11 cellular contexts compared by ENCODE assay signal in genomic region chr6:168032383-168032760, GRCh38. TPM values are rescaled to one million over a fixed set of nuclear protein-coding genes. Genes with fewer than 3 reads are reported as not detected.
DNase-seq lines count a peak whose midpoint lies in the region; ATAC-seq and TF ChIP-seq lines count a peak whose summit lies in the region.
"Had no signal": no experiment of that assay in that cellular context is flagged by ENCODE, and none has a peak within 500 bp of the region (broad histone marks: within the 10 kb centered on the region; RNA-seq: fewer than 3 reads in every experiment).

No MANE protein-coding gene starts in this region.

- peak overlapping the region; percentile 29 for H3K4me2 ChIP-seq in osteoblast (ENCODE audit: insufficient read depth, low read length)

- peaks cover 7% of the 10 kb centered on the region for H3K9me3 Mint-ChIP-seq in glutamatergic neuron (ENCODE audit: unreplicated experiment)

- no peaks in the 10 kb centered on the region for H3K27me3 ChIP-seq in osteoblast (ENCODE audit: insufficient read depth, low read length)

- TF ChIP-seq CTCF in RWPE1 (conservative IDR thresholded peaks at IDR 0.05; ENCODE audit: low read depth) (no peak), fibroblast of mammary gland (conservative IDR thresholded peaks at IDR 0.05; ENCODE audit: control insufficient read depth, insufficient read depth, low read depth, low read length) (peak; percentile 62), osteoblast (IDR thresholded peaks at IDR 0.05; ENCODE audit: extremely low read depth, low read depth, low read length) (peak; percentile 59), glutamatergic neuron (IDR thresholded peaks at IDR 0.05; ENCODE audit: partially characterized antibody, unreplicated experiment) (no peak)

- no peak overlapping the region for H3K4me3 Mint-ChIP-seq in glutamatergic neuron (ENCODE audit: unreplicated experiment)
- H3K4me3 Mint-ChIP-seq: stimulated activated naive CD8-positive, alpha-beta T cell treated with anti-CD3 and anti-CD28 coated beads, Interleukin-15, Interleukin-2, amounts not matched to agents 100 ng/mL and 50 ng/mL, for 24 hours had no signal

- POLR2A ChIA-PET in RWPE1 (lab: Yijun Ruan, JAX; ENCODE audit: low non-redundant PET) = no interaction called here

- H3K9me3 ChIP-seq in osteoblast (ENCODE audit: low read depth, low read length) = no peaks in the 10 kb centered on the region

- peak overlapping the region; percentile 68 for H2AFZ ChIP-seq in osteoblast (ENCODE audit: low read length)

- no peaks in the 10 kb centered on the region for H4K20me1 ChIP-seq in osteoblast (ENCODE audit: insufficient read depth, low read length)

- H3K4me1 Mint-ChIP-seq in glutamatergic neuron (ENCODE audit: low read depth, unreplicated experiment) = peaks cover 19% of the 10 kb centered on the region

- ATAC-seq in GM21786 (IDR thresholded peaks at IDR 0.05; ENCODE audit: unreplicated experiment) = no peak

- H3K4me3 ChIP-seq in fibroblast of mammary gland (ENCODE audit: control insufficient read depth, low read depth, low read length) = no peak overlapping the region
- no peak overlapping the region for H3K4me3 ChIP-seq in osteoblast (ENCODE audit: insufficient read depth, low read length)

- no peak overlapping the region for H3K27ac Mint-ChIP-seq in glutamatergic neuron (ENCODE audit: unreplicated experiment)
- H3K27ac Mint-ChIP-seq: stimulated activated naive CD8-positive, alpha-beta T cell treated with anti-CD3 and anti-CD28 coated beads, Interleukin-15, Interleukin-2, amounts not matched to agents 100 ng/mL and 50 ng/mL, for 24 hours had no signal

- peaks cover 30% of the 10 kb centered on the region for H3K4me1 ChIP-seq in osteoblast (ENCODE audit: insufficient read depth, low read length)

- H3K36me3 ChIP-seq in osteoblast (ENCODE audit: insufficient read depth, low read length) = no peaks in the 10 kb centered on the region

- H3K27me3 Mint-ChIP-seq in glutamatergic neuron (ENCODE audit: unreplicated experiment) = peaks cover 8% of the 10 kb centered on the region

- H3K79me2 ChIP-seq in osteoblast (ENCODE audit: insufficient read depth, low read length) = no peaks in the 10 kb centered on the region

- DNase-seq in EH (ENCODE audit: low read depth) = peak; percentile 90
- DNase-seq in RWPE1 (ENCODE audit: low spot score) = peak; percentile 40
- peak; percentile 86 for DNase-seq in fibroblast of mammary gland (ENCODE audit: low read depth)
- peak; percentile 97 for DNase-seq in osteoblast (ENCODE audit: insufficient read length, low spot score, missing footprints)
- no peak for DNase-seq in LoVo (ENCODE audit: low spot score)
- no peak for DNase-seq in DMS153 (lab: John Stamatoyannopoulos, UW)
- no peak for DNase-seq in glutamatergic neuron

- H3K27ac ChIP-seq in RWPE1 = no peak overlapping the region
- H3K27ac ChIP-seq in osteoblast (ENCODE audit: low read depth, low read length) = peak overlapping the region; percentile 67

- peaks cover 9% of the 10 kb centered on the region for H3K36me3 Mint-ChIP-seq in glutamatergic neuron (ENCODE audit: unreplicated experiment)

- CTCF ChIA-PET in RWPE1 (lab: Yijun Ruan, JAX) = interaction anchor here (0.6 to 0.9 kb wide), 2 partner anchors 74 to 394 kb away, joined by 3 to 4 read pairs; no protein-coding TSS in a partner anchor

RNA-seq across cellular contexts. Expression of gene KIF25, which starts 34.9 kb away (rescaled TPM):
- total RNA-seq in osteoblast = not detected in 2 replicates
- total RNA-seq in glutamatergic neuron (ENCODE audit: unreplicated experiment) = not detected
- total RNA-seq: OCI-LY7, pulmonary artery endothelial cell had no signal

RNA-seq across cellular contexts. Expression of gene FRMD1, which starts 46.6 kb away (rescaled TPM):
- under 0.01 TPM in 2 replicates for total RNA-seq in osteoblast
- total RNA-seq in glutamatergic neuron (ENCODE audit: unreplicated experiment) = not detected
- total RNA-seq: OCI-LY7, pulmonary artery endothelial cell had no signal

Comparison
In these comparisons a context has a peak if more than half of its experiments do, and no peak if none do; other contexts are left out.
1. DNase-seq: peak in EH (single experiment), RWPE1 (single experiment), fibroblast of mammary gland (single experiment) and osteoblast (single experiment); none in LoVo (single experiment), DMS153 (single experiment) and glutamatergic neuron (single experiment).
2. CTCF ChIP-seq: peak in fibroblast of mammary gland (single experiment) and osteoblast (single experiment); none in RWPE1 (single experiment) and glutamatergic neuron (single experiment).